ENCODE assay signal across 19 cellular contexts in genomic region chr2:61114147-61114546, GRCh38.
"Had no signal": no experiment of that assay in that cellular context is flagged by ENCODE, and none has a peak within 500 bp of the region (broad histone marks: within the 10 kb centered on the region; RNA-seq: fewer than 3 reads in every experiment).

No MANE protein-coding gene starts in this region.

- H3K4me3 ChIP-seq: colonic mucosa, heart left ventricle, psoas muscle, skin epidermis, stomach, thoracic aorta had no signal

- DNase-seq: colonic mucosa; dermis blood vessel endothelial cell; heart left ventricle; hippocampal formation; kidney glomerular epithelial cell; midbrain; occipital lobe; psoas muscle; retina; stimulated activated naive CD4-positive, alpha-beta T cell; stomach; substantia nigra; trophoblast cell had no signal

- H3K9me3 ChIP-seq: colonic mucosa, heart left ventricle, psoas muscle, stomach, thoracic aorta had no signal

- H3K36me3 ChIP-seq: colonic mucosa had no signal

- H3K9me3 Mint-ChIP-seq: natural killer cell treated with Interleukin-12 subunit alpha and Interleukin-12 subunit beta and Interleukin-15 and Interleukin-18, amount 100 ng/mL, for 72 hours had no signal

- ATAC-seq: esophagus mucosa; heart left ventricle; natural killer cell treated with Interleukin-12 subunit alpha and Interleukin-12 subunit beta and Interleukin-15 and Interleukin-18, amount 100 ng/mL, for 72 hours; psoas muscle; sciatic nerve had no signal

- H3K27ac Mint-ChIP-seq: natural killer cell treated with Interleukin-12 subunit alpha and Interleukin-12 subunit beta and Interleukin-15 and Interleukin-18, amount 100 ng/mL, for 72 hours had no signal

- H3K27ac ChIP-seq: colonic mucosa, heart left ventricle, parathyroid adenoma, psoas muscle, skin epidermis, stomach, thoracic aorta had no signal

- H3K4me3 Mint-ChIP-seq: natural killer cell treated with Interleukin-12 subunit alpha and Interleukin-12 subunit beta and Interleukin-15 and Interleukin-18, amount 100 ng/mL, for 72 hours had no signal

- H3K27me3 ChIP-seq: colonic mucosa, heart left ventricle, stomach had no signal

- H3K79me2 ChIP-seq: parathyroid adenoma had no signal

- H2AFZ ChIP-seq: parathyroid adenoma had no signal

- H3K27me3 Mint-ChIP-seq: natural killer cell treated with Interleukin-12 subunit alpha and Interleukin-12 subunit beta and Interleukin-15 and Interleukin-18, amount 100 ng/mL, for 72 hours had no signal

- H3K4me1 ChIP-seq: colonic mucosa, heart left ventricle, parathyroid adenoma, psoas muscle, stomach had no signal
